Comparison of ENCODE assay signal across 13 cellular contexts in genomic region chr19:37329686-37330085, GRCh38. TPM values are rescaled to one million over a fixed set of nuclear protein-coding genes. Genes with fewer than 3 reads are reported as not detected.
DNase-seq lines count a peak whose midpoint lies in the region; ATAC-seq and TF ChIP-seq lines count a peak whose summit lies in the region.
"Had no signal": no experiment of that assay in that cellular context is flagged by ENCODE, and none has a peak within 500 bp of the region (broad histone marks: within the 10 kb centered on the region; RNA-seq: fewer than 3 reads in every experiment).

No MANE protein-coding gene starts in this region.

- no peak overlapping the region for H3K27ac Mint-ChIP-seq in chondrocyte (ENCODE audit: unreplicated experiment)
- H3K27ac Mint-ChIP-seq in progenitor cell of endocrine pancreas: peak overlapping the region; percentile 65

- CTCF ChIA-PET in GM10248 (lab: Yijun Ruan, JAX): no interaction called here

- H3K9me3 Mint-ChIP-seq in chondrocyte (ENCODE audit: low read depth) (no peaks in the 10 kb centered on the region), progenitor cell of endocrine pancreas (ENCODE audit: low read depth) (no peaks in the 10 kb centered on the region)
- H3K9me3 Mint-ChIP-seq: activated naive CD4-positive, alpha-beta T cell treated with anti-CD3 and anti-CD28 coated beads, Interleukin-2, amount 50 U/mL, for 24 hours had no signal

- H3K27me3 Mint-ChIP-seq in chondrocyte (ENCODE audit: low read depth): no peaks in the 10 kb centered on the region
- H3K27me3 Mint-ChIP-seq in progenitor cell of endocrine pancreas: no peaks in the 10 kb centered on the region
- H3K27me3 Mint-ChIP-seq: activated naive CD4-positive, alpha-beta T cell treated with anti-CD3 and anti-CD28 coated beads, Interleukin-2, amount 50 U/mL, for 24 hours had no signal

- TF ChIP-seq CTCF in chondrocyte (IDR thresholded peaks at IDR 0.05) (peak; percentile 51), progenitor cell of endocrine pancreas (IDR thresholded peaks at IDR 0.05; ENCODE audit: unreplicated experiment) (peak; percentile 50), GM10248 (IDR thresholded peaks at IDR 0.05; ENCODE audit: control extremely low read depth, extremely low read depth, low read depth, missing control alignments) (no peak)

- no peak overlapping the region for H3K4me3 Mint-ChIP-seq in chondrocyte (ENCODE audit: unreplicated experiment)
- H3K4me3 Mint-ChIP-seq in progenitor cell of endocrine pancreas (ENCODE audit: low read depth): no peak overlapping the region
- H3K4me3 Mint-ChIP-seq: activated naive CD4-positive, alpha-beta T cell treated with anti-CD3 and anti-CD28 coated beads, Interleukin-2, amount 50 U/mL, for 24 hours had no signal

- peak; percentile 37 for DNase-seq in NCI-H748 (lab: John Stamatoyannopoulos, UW; ENCODE audit: unreplicated experiment)
- no peak for DNase-seq in NCI-H748 treated with DMSO at 0.1 percent for 48 hours (lab: John Stamatoyannopoulos, UW)
- peak; percentile 62 for DNase-seq in NCI-H2227 (lab: John Stamatoyannopoulos, UW; ENCODE audit: unreplicated experiment)
- no peak for DNase-seq in chondrocyte (ENCODE audit: low spot score)
- DNase-seq in progenitor cell of endocrine pancreas (ENCODE audit: low spot score, unreplicated experiment): no peak
- DNase-seq in NCI-H2196 (lab: John Stamatoyannopoulos, UW; ENCODE audit: unreplicated experiment): no peak
- no peak for DNase-seq in GM10248 (ENCODE audit: extremely low spot score)
- DNase-seq: activated CD4-positive, alpha-beta T cell treated with anti-CD3 and anti-CD28 coated beads for 4 hours; mucosa of descending colon; NCI-H1694 had no signal

- H3K4me1 Mint-ChIP-seq in chondrocyte (ENCODE audit: low read depth) (peaks cover 11% of the 10 kb centered on the region), progenitor cell of endocrine pancreas (ENCODE audit: low read depth) (peaks cover 8% of the 10 kb centered on the region)

- POLR2A ChIA-PET in GM10248 (lab: Yijun Ruan, JAX): interaction anchor here (0.6 kb wide), 1 partner anchor 115 kb away, joined by 3 read pairs; no protein-coding TSS in a partner anchor

- no peak for ATAC-seq in HG03039 (IDR thresholded peaks at IDR 0.05; ENCODE audit: unreplicated experiment)
- ATAC-seq: mucosa of descending colon, sciatic nerve had no signal

- H3K36me3 Mint-ChIP-seq in chondrocyte (ENCODE audit: low read depth) (peaks cover 25% of the 10 kb centered on the region), progenitor cell of endocrine pancreas (ENCODE audit: insufficient read depth) (peaks cover 14% of the 10 kb centered on the region)

RNA-seq across cellular contexts. Expression of gene ZNF527, which starts 41.2 kb away (rescaled TPM):
- 5.4 to 7.4 TPM (median 5.8 TPM) in 3 replicates for total RNA-seq in chondrocyte
- total RNA-seq in progenitor cell of endocrine pancreas: 7.9 and 9.3 TPM in 2 replicates

Comparison
In these comparisons a context has a peak if more than half of its experiments do, and no peak if none do; other contexts are left out.
1. DNase-seq: peak in NCI-H748 (single experiment) and NCI-H2227 (single experiment); none in NCI-H748 treated with DMSO at 0.1 percent for 48 hours (single experiment), chondrocyte (single experiment), progenitor cell of endocrine pancreas (single experiment), NCI-H2196 (single experiment) and GM10248 (single experiment).